11 cellular contexts compared by ENCODE assay signal in genomic region chr16:89581861-89582563, GRCh38. TPM values are rescaled to one million over a fixed set of nuclear protein-coding genes. Genes with fewer than 3 reads are reported as not detected.
DNase-seq lines count a peak whose midpoint lies in the region; ATAC-seq and TF ChIP-seq lines count a peak whose summit lies in the region.
"Had no signal": no experiment of that assay in that cellular context is flagged by ENCODE, and none has a peak within 500 bp of the region (broad histone marks: within the 10 kb centered on the region; RNA-seq: fewer than 3 reads in every experiment).

No MANE protein-coding gene starts in this region.

- no peak overlapping the region for H3K4me3 ChIP-seq in fibroblast of the aortic adventitia (ENCODE audit: low read depth, low read length)
- H3K4me3 ChIP-seq: esophagus muscularis mucosa had no signal

- no peaks in the 10 kb centered on the region for H3K4me1 Mint-ChIP-seq in activated CD8-positive, alpha-beta memory T cell treated with anti-CD3 and anti-CD28 coated beads, Interleukin-2, amount 10 ng/mL, durations not matched to agents 7 days and 5 days
- H3K4me1 Mint-ChIP-seq: T-cell had no signal

- H3K27me3 Mint-ChIP-seq in activated CD8-positive, alpha-beta memory T cell treated with anti-CD3 and anti-CD28 coated beads, Interleukin-2, amount 10 ng/mL, durations not matched to agents 7 days and 5 days, result peaks cover 10% of the 10 kb centered on the region

- DNase-seq in EH (ENCODE audit: low read depth) (peak; percentile 77), RPMI7951 (ENCODE audit: low read depth) (peak; percentile 47), fibroblast of the aortic adventitia (ENCODE audit: low read depth) (peak; percentile 75), sciatic nerve (ENCODE audit: low spot score) (no peak)
- DNase-seq in activated CD8-positive, alpha-beta memory T cell treated with anti-CD3 and anti-CD28 coated beads, Interleukin-2, amount 10 ng/mL, durations not matched to agents 7 days and 5 days, result no peak
- DNase-seq in activated CD8-positive, alpha-beta memory T cell treated with anti-CD3 and anti-CD28 coated beads, Interleukin-2, amount 50 U/mL, for 48 hours, result no peak
- DNase-seq: NCI-H1694 treated with DMSO at 0.1 percent for 48 hours, T-cell had no signal

- no peak for TF ChIP-seq CTCF in fibroblast of the aortic adventitia (IDR thresholded peaks at IDR 0.05; ENCODE audit: insufficient read depth, low read length)

- H3K4me3 Mint-ChIP-seq in activated CD8-positive, alpha-beta memory T cell treated with anti-CD3 and anti-CD28 coated beads, Interleukin-2, amount 10 ng/mL, durations not matched to agents 7 days and 5 days, result no peak overlapping the region
- H3K4me3 Mint-ChIP-seq: T-cell had no signal

- intact Hi-C loops in sciatic nerve (cut with DNase I), result no loop called here

- no peak overlapping the region for H3K27ac Mint-ChIP-seq in activated CD8-positive, alpha-beta memory T cell treated with anti-CD3 and anti-CD28 coated beads, Interleukin-2, amount 10 ng/mL, durations not matched to agents 7 days and 5 days
- H3K27ac Mint-ChIP-seq: T-cell had no signal

- H3K36me3 Mint-ChIP-seq in activated CD8-positive, alpha-beta memory T cell treated with anti-CD3 and anti-CD28 coated beads, Interleukin-2, amount 10 ng/mL, durations not matched to agents 7 days and 5 days, result no peaks in the 10 kb centered on the region
- H3K36me3 Mint-ChIP-seq: T-cell had no signal

- H3K9me3 Mint-ChIP-seq in activated CD8-positive, alpha-beta memory T cell treated with anti-CD3 and anti-CD28 coated beads, Interleukin-2, amount 10 ng/mL, durations not matched to agents 7 days and 5 days (ENCODE audit: low read depth), result no peaks in the 10 kb centered on the region
- H3K9me3 Mint-ChIP-seq: T-cell had no signal

- peak; percentile 25 for ATAC-seq in sciatic nerve
- ATAC-seq in HG03139 (IDR thresholded peaks at IDR 0.05; ENCODE audit: unreplicated experiment), result no peak
- ATAC-seq in activated CD8-positive, alpha-beta memory T cell treated with anti-CD3 and anti-CD28 coated beads, Interleukin-2, amount 10 ng/mL, durations not matched to agents 7 days and 5 days, result no peak
- no peak for ATAC-seq in GM18511 (IDR thresholded peaks at IDR 0.05; ENCODE audit: unreplicated experiment)
- ATAC-seq: T-cell had no signal

- CTCF ChIA-PET in activated CD8-positive, alpha-beta memory T cell treated with anti-CD3 and anti-CD28 coated beads, Interleukin-2, amount 10 ng/mL, durations not matched to agents 7 days and 5 days (lab: Charles Lee), result no interaction called here

RNA-seq across cellular contexts. Expression of gene CPNE7, which starts 6.5 kb away (rescaled TPM):
- total RNA-seq in RPMI7951 (2014; rRNA removed; shearing (Covaris generic)), result 1.3 and 2.6 TPM in 2 replicates
- 0.65 and 13.1 TPM in 2 replicates for total RNA-seq in fibroblast of the aortic adventitia (ENCODE audit: low replicate concordance)
- total RNA-seq in sciatic nerve, result not detected
- 1 to 10 TPM in 1 of 2 experiments, under 1 TPM in 1; 0.38 to 3.1 TPM for total RNA-seq in activated CD8-positive, alpha-beta memory T cell treated with anti-CD3 and anti-CD28 coated beads, Interleukin-2, amount 10 ng/mL, durations not matched to agents 7 days and 5 days

RNA-seq across cellular contexts. Expression of gene RPL13, which starts 21.5 kb away (rescaled TPM):
- total RNA-seq in RPMI7951 (2014; rRNA removed; shearing (Covaris generic)), result 2,032 and 3,331 TPM in 2 replicates
- total RNA-seq in fibroblast of the aortic adventitia (ENCODE audit: low replicate concordance) (3,215 and 3,366 TPM in 2 replicates), sciatic nerve (1,500 TPM)
- 1,000 to 10,000 TPM; 2,153 to 2,209 TPM for total RNA-seq in activated CD8-positive, alpha-beta memory T cell treated with anti-CD3 and anti-CD28 coated beads, Interleukin-2, amount 10 ng/mL, durations not matched to agents 7 days and 5 days

RNA-seq across cellular contexts. Expression of gene DPEP1, which starts 31.4 kb away (rescaled TPM):
- 0.24 and 0.29 TPM in 2 replicates for total RNA-seq in RPMI7951 (2014; rRNA removed; shearing (Covaris generic))
- total RNA-seq in fibroblast of the aortic adventitia (ENCODE audit: low replicate concordance), result not detected in 2 replicates
- total RNA-seq in sciatic nerve, result not detected
- total RNA-seq in activated CD8-positive, alpha-beta memory T cell treated with anti-CD3 and anti-CD28 coated beads, Interleukin-2, amount 10 ng/mL, durations not matched to agents 7 days and 5 days, result not detected

Comparison
In these comparisons a context has a peak if more than half of its experiments do, and no peak if none do; other contexts are left out.
1. DNase-seq: peak in EH (single experiment), RPMI7951 (single experiment) and fibroblast of the aortic adventitia (single experiment); none in sciatic nerve (single experiment), activated CD8-positive, alpha-beta memory T cell treated with anti-CD3 and anti-CD28 coated beads, Interleukin-2, amount 10 ng/mL, durations not matched to agents 7 days and 5 days (single experiment) and activated CD8-positive, alpha-beta memory T cell treated with anti-CD3 and anti-CD28 coated beads, Interleukin-2, amount 50 U/mL, for 48 hours (single experiment).